ENCODE assay signal across 8 cellular contexts in the genomic region with DNA sequence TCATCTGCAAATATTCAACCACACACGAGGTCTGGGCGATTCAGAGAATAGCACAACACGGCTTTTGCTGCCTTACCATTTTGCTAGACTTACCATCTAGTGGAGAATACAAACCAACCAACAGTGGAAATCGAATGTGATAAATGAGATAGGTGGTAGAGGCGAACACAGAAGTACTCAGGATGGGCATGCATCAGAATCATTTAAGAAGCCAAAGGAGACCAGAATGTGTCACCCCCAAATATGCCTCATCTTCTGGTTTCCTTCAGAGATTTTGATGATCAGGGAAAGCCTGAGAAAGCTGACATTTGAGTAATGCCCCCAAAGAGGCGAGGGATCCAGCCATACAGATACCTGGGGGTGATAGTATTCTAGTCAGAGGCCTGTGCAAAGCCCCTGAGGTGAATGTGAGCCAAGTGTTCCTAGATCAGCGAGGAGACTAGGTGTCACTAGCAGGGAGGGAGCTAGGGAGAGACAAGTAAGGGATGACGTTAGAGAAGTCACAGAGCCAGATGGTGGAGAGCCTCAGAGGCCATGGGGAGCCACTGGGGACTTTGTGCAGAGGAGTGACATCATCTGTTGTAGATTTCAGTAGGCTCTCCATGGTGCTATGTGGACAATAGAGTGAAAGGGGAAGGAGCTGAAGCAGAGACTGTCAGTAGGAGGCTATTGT. TPM values are rescaled to one million over a fixed set of nuclear protein-coding genes. Genes with fewer than 3 reads are reported as not detected.
A peak's percentile ranks its signal among the peaks of the same experiment; 100 is the strongest.
DNase-seq lines count a peak whose midpoint lies in the region; ATAC-seq and TF ChIP-seq lines count a peak whose summit lies in the region.

No MANE protein-coding gene starts in this region.

- H3K4me2 ChIP-seq in OCI-LY3 (ENCODE audit: low read length), result peak overlapping the region; percentile 99

- peaks cover 33% of the 10 kb centered on the region for H4K20me1 ChIP-seq in OCI-LY3 (ENCODE audit: insufficient read depth, low read length)

- peaks cover 60% of the 10 kb centered on the region for H3K4me1 ChIP-seq in OCI-LY3 (ENCODE audit: low read length)
- H3K4me1 ChIP-seq in duodenal mucosa (ENCODE audit: control insufficient read depth in 1 of 2, insufficient read depth in 2 of 2, low read length in 2 of 2), result peaks cover 3 to 21% of the 10 kb centered on the region in 2 donors

- peak overlapping the region; percentile 99 for H3K27ac Mint-ChIP-seq in activated CD8-positive, alpha-beta memory T cell treated with anti-CD3 and anti-CD28 coated beads, Interleukin-2, amount 10 ng/mL, durations not matched to agents 7 days and 5 days

- H3K4me3 ChIP-seq in OCI-LY3 (ENCODE audit: low read length) (peak overlapping the region; percentile 94), duodenal mucosa (ENCODE audit: low read depth in 1 of 2, low read length in 2 of 2) (peak overlapping the region; percentile 8 to 9), skin epidermis (peak overlapping the region in 4 of 7 experiments; percentile 29 to 51 (median 38))

- no peaks in the 10 kb centered on the region for H3K9me3 Mint-ChIP-seq in activated CD8-positive, alpha-beta memory T cell treated with anti-CD3 and anti-CD28 coated beads, Interleukin-2, amount 10 ng/mL, durations not matched to agents 7 days and 5 days (ENCODE audit: low read depth)

- no peak overlapping the region for H2AFZ ChIP-seq in OCI-LY3 (ENCODE audit: low read depth, low read length)

- H3K27me3 ChIP-seq in OCI-LY3 (ENCODE audit: low read depth, low read length) (no peaks in the 10 kb centered on the region), duodenal mucosa (ENCODE audit: control insufficient read depth in 1 of 2, insufficient read depth in 2 of 2, low read length in 2 of 2) (no peaks in the 10 kb centered on the region)

- ATAC-seq in activated CD8-positive, alpha-beta memory T cell treated with anti-CD3 and anti-CD28 coated beads, Interleukin-2, amount 10 ng/mL, durations not matched to agents 7 days and 5 days, result peak; percentile 9
- no peak for ATAC-seq in GM21360 (IDR thresholded peaks at IDR 0.05; ENCODE audit: unreplicated experiment)

- peaks cover 63% of the 10 kb centered on the region for H3K4me1 Mint-ChIP-seq in activated CD8-positive, alpha-beta memory T cell treated with anti-CD3 and anti-CD28 coated beads, Interleukin-2, amount 10 ng/mL, durations not matched to agents 7 days and 5 days

- TF ChIP-seq CTCF in OCI-LY3 (IDR thresholded peaks at IDR 0.05; ENCODE audit: low read depth, low read length), result no peak

- peak; percentile 43 for DNase-seq in activated CD8-positive, alpha-beta memory T cell treated with anti-CD3 and anti-CD28 coated beads, Interleukin-2, amount 10 ng/mL, durations not matched to agents 7 days and 5 days
- no peak for DNase-seq in activated CD8-positive, alpha-beta memory T cell treated with anti-CD3 and anti-CD28 coated beads for 24 hours
- DNase-seq in activated gamma-delta T cell treated with Interleukin-2 at 50 U/mL for 16 hours, result no peak
- DNase-seq in foreskin melanocyte, result no peak

- H3K9me3 ChIP-seq in OCI-LY3 (ENCODE audit: insufficient read depth, low read length), result no peaks in the 10 kb centered on the region
- no peaks in the 10 kb centered on the region for H3K9me3 ChIP-seq in duodenal mucosa (ENCODE audit: control insufficient read depth in 1 of 2, low read length in 2 of 2)

- no peaks in the 10 kb centered on the region for H3K27me3 Mint-ChIP-seq in activated CD8-positive, alpha-beta memory T cell treated with anti-CD3 and anti-CD28 coated beads, Interleukin-2, amount 10 ng/mL, durations not matched to agents 7 days and 5 days

- H3K36me3 ChIP-seq in OCI-LY3 (replicated peaks; ENCODE audit: low read depth, low read length) (peaks cover 17% of the 10 kb centered on the region), duodenal mucosa (ENCODE audit: control insufficient read depth in 1 of 2, insufficient read depth in 2 of 2, low read length in 2 of 2) (no peaks in the 10 kb centered on the region)

- H3K27ac ChIP-seq in OCI-LY3 (ENCODE audit: low read length) (peak overlapping the region; percentile 99), duodenal mucosa (ENCODE audit: low read depth, low read length) (no peak overlapping the region), skin epidermis (peak overlapping the region in 20 of 21 experiments; percentile 35 to 92 (median 86))

- H3K79me2 ChIP-seq in OCI-LY3 (ENCODE audit: low read length), result peaks cover 64% of the 10 kb centered on the region

- H3K9ac ChIP-seq in OCI-LY3 (ENCODE audit: low read length) (peak overlapping the region; percentile 94), duodenal mucosa (ENCODE audit: low read depth in 1 of 2, low read length in 2 of 2) (no peak overlapping the region)

- peak overlapping the region; percentile 86 for H3K4me3 Mint-ChIP-seq in activated CD8-positive, alpha-beta memory T cell treated with anti-CD3 and anti-CD28 coated beads, Interleukin-2, amount 10 ng/mL, durations not matched to agents 7 days and 5 days

- CTCF ChIA-PET in activated CD8-positive, alpha-beta memory T cell treated with anti-CD3 and anti-CD28 coated beads, Interleukin-2, amount 10 ng/mL, durations not matched to agents 7 days and 5 days (lab: Charles Lee), result interaction anchor here (1.3 to 3.3 kb wide), 4 partner anchors 9 to 21 kb away, joined by 4 to 11 read pairs (median 4); no protein-coding TSS in a partner anchor

- peaks cover 26% of the 10 kb centered on the region for H3K36me3 Mint-ChIP-seq in activated CD8-positive, alpha-beta memory T cell treated with anti-CD3 and anti-CD28 coated beads, Interleukin-2, amount 10 ng/mL, durations not matched to agents 7 days and 5 days

RNA-seq across cellular contexts. Expression of gene MTMR1, which starts 1.7 kb away (rescaled TPM):
- total RNA-seq in activated CD8-positive, alpha-beta memory T cell treated with anti-CD3 and anti-CD28 coated beads, Interleukin-2, amount 10 ng/mL, durations not matched to agents 7 days and 5 days, result 10 to 100 TPM; 32.7 to 34.7 TPM

Comparison
In these comparisons a context has a peak if more than half of its experiments do, and no peak if none do; other contexts are left out.
1. H3K4me3 ChIP-seq: peak in every context shown above with its lines; median percentile 94 in OCI-LY3; 38 in skin epidermis; 8 in duodenal mucosa.